Comparison of ENCODE assay signal across 14 cellular contexts in the genomic region with DNA sequence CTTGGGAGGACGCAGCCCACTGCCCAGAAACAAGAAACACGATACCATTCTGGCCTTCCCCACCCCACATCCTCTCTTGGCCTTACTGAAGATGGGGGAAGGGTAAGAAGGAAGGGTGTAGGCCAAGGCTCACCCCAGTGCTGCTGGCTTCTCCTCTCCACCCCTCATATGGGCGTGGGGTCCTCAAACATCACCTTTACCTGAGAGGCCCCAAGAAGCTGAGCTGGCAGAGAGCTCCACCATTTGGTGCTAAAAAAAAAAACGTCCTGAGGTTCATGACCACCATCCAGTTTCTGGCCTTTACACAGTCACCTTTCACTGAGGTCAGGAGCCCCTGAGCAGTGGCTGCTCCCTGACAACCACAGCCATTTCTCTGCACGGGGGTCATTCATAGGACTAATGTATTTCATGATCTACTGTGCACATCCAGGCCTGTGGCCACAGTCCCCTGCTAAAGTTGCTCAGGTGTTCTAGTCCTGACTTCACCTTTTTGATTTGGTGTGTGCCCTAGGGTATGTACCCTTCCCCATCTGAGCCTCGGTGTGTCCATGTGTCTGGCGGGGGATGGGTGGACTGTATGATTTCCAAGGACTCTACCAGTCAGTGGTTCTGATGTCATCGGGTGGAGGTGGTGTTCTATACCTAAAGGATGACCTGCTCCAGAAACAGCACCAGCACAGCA. TPM values are rescaled to one million over a fixed set of nuclear protein-coding genes. Genes with fewer than 3 reads are reported as not detected.
DNase-seq lines count a peak whose midpoint lies in the region; ATAC-seq and TF ChIP-seq lines count a peak whose summit lies in the region.
"Had no signal": no experiment of that assay in that cellular context is flagged by ENCODE, and none has a peak within 500 bp of the region (broad histone marks: within the 10 kb centered on the region; RNA-seq: fewer than 3 reads in every experiment).

No MANE protein-coding gene starts in this region.

- H3K36me3 Mint-ChIP-seq in activated T-cell treated with anti-CD3 and anti-CD28 coated beads, Interleukin-2, amount 50 U/mL, for 72 hours (ENCODE audit: insufficient read depth in 2 of 2): peaks cover 10 to 15% of the 10 kb centered on the region in 2 donors

- H3K4me3 ChIP-seq in effector memory CD4-positive, alpha-beta T cell (ENCODE audit: insufficient read depth, low read depth, low read length, poor library complexity, severe bottlenecking): no peak overlapping the region
- H3K4me3 ChIP-seq: esophagus muscularis mucosa, pancreas, uterus had no signal

- H3K27ac ChIP-seq in effector memory CD4-positive, alpha-beta T cell (ENCODE audit: insufficient read depth, low read length, poor library complexity, severe bottlenecking): peak overlapping the region; percentile 39
- H3K27ac ChIP-seq: esophagus muscularis mucosa, pancreas, uterus, WERI-Rb-1 had no signal

- H3K4me3 Mint-ChIP-seq in activated T-cell treated with anti-CD3 and anti-CD28 coated beads, Interleukin-2, amount 50 U/mL, for 72 hours: no peak overlapping the region

- peaks cover under 1% of the 10 kb centered on the region for H3K4me1 ChIP-seq in effector memory CD4-positive, alpha-beta T cell (ENCODE audit: control insufficient read depth, insufficient read depth, low read length, poor library complexity, severe bottlenecking)
- H3K4me1 ChIP-seq: pancreas, uterus had no signal

- H3K9me3 ChIP-seq in effector memory CD4-positive, alpha-beta T cell (ENCODE audit: control insufficient read depth, low read length): no peaks in the 10 kb centered on the region
- H3K9me3 ChIP-seq: esophagus muscularis mucosa, pancreas, uterus had no signal

- H3K9me3 Mint-ChIP-seq in activated T-cell treated with anti-CD3 and anti-CD28 coated beads, Interleukin-2, amount 50 U/mL, for 72 hours: no peaks in the 10 kb centered on the region

- H3K27me3 Mint-ChIP-seq in activated T-cell treated with anti-CD3 and anti-CD28 coated beads, Interleukin-2, amount 50 U/mL, for 72 hours (ENCODE audit: low read depth): no peaks in the 10 kb centered on the region

- no peaks in the 10 kb centered on the region for H3K27me3 ChIP-seq in effector memory CD4-positive, alpha-beta T cell (replicated peaks; ENCODE audit: control insufficient read depth, insufficient read depth, low read length, poor library complexity, severe bottlenecking)
- H3K27me3 ChIP-seq: esophagus muscularis mucosa, pancreas, uterus had no signal

- no peak for ATAC-seq in activated T-cell treated with anti-CD3 and anti-CD28 coated beads, Interleukin-2, amount 50 U/mL, for 72 hours (replicated peaks in 1 of 2)
- peak; percentile 10 for ATAC-seq in stimulated activated naive CD8-positive, alpha-beta T cell treated with anti-CD3 and anti-CD28 coated beads, Interleukin-15, Interleukin-2, amounts not matched to agents 100 U/mL and 50 U/mL, for 24 hours
- ATAC-seq in HG03439 (IDR thresholded peaks at IDR 0.05; ENCODE audit: unreplicated experiment): no peak
- ATAC-seq in GM19328 (IDR thresholded peaks at IDR 0.05; ENCODE audit: unreplicated experiment): no peak
- no peak for ATAC-seq in GM21423 (IDR thresholded peaks at IDR 0.05; ENCODE audit: unreplicated experiment)

- H3K4me1 Mint-ChIP-seq in activated T-cell treated with anti-CD3 and anti-CD28 coated beads, Interleukin-2, amount 50 U/mL, for 72 hours (ENCODE audit: low read depth): peaks cover 37% of the 10 kb centered on the region

- peaks cover 36% of the 10 kb centered on the region for H3K36me3 ChIP-seq in effector memory CD4-positive, alpha-beta T cell (ENCODE audit: control insufficient read depth, insufficient read depth, low read length)
- H3K36me3 ChIP-seq: uterus had no signal

- DNase-seq in activated T-cell treated with anti-CD3 and anti-CD28 coated beads, Interleukin-2, amount 50 U/mL, for 72 hours: no peak
- DNase-seq in activated T-cell treated with anti-CD3 and anti-CD28 coated beads for 4 hours: no peak
- DNase-seq in effector memory CD4-positive, alpha-beta T cell: no peak
- no peak for DNase-seq in stimulated activated naive CD8-positive, alpha-beta T cell treated with anti-CD3 and anti-CD28 coated beads, Interleukin-15, Interleukin-2, amounts not matched to agents 100 U/mL and 50 U/mL, for 24 hours
- DNase-seq: NCI-H1092, NCI-H446, uterus had no signal

- peak overlapping the region; percentile 90 for H3K27ac Mint-ChIP-seq in activated T-cell treated with anti-CD3 and anti-CD28 coated beads, Interleukin-2, amount 50 U/mL, for 72 hours

TF ChIP-seq in PFSK-1, 5 proteins besides CTCF, POLR2A, EP300 and RAD21:
- no peak for TF ChIP-seq TAF1 (IDR thresholded peaks at IDR 0.05; ENCODE audit: borderline replicate concordance, insufficient read depth, low read length)
- peak; percentile 39; the same call in 1 of the 2 replicates for TF ChIP-seq POLR2AphosphoS5 (IDR thresholded peaks at IDR 0.05; ENCODE audit: low read depth, low read length)
- TF ChIP-seq FOXP2 (optimal IDR thresholded peaks at IDR 0.05; ENCODE audit: borderline replicate concordance, extremely low read depth, extremely low read length, insufficient read depth): no peak
- TF ChIP-seq REST (IDR thresholded peaks at IDR 0.05; ENCODE audit: insufficient read depth in 1 of 2, low read depth in 2 of 2, low read length in 2 of 2): no peak

RNA-seq across cellular contexts. Expression of gene RHOG, which starts 15.1 kb away (rescaled TPM):
- 100 to 1,000 TPM; 196 to 215 TPM for total RNA-seq in activated T-cell treated with anti-CD3 and anti-CD28 coated beads, Interleukin-2, amount 50 U/mL, for 72 hours
- polyA plus RNA-seq in PFSK-1 (2012; ENCODE audit: insufficient read length, low read depth): 135 TPM

RNA-seq across cellular contexts. Expression of gene PGAP2, which starts 17.3 kb away (rescaled TPM):
- total RNA-seq in activated T-cell treated with anti-CD3 and anti-CD28 coated beads, Interleukin-2, amount 50 U/mL, for 72 hours: 10 to 100 TPM; 37.6 to 45.9 TPM
- polyA plus RNA-seq in PFSK-1 (2012; ENCODE audit: insufficient read length, low read depth): 32.1 TPM

RNA-seq across cellular contexts. Expression of gene NUP98, which starts 28.3 kb away (rescaled TPM):
- 100 to 1,000 TPM; 141 to 149 TPM for total RNA-seq in activated T-cell treated with anti-CD3 and anti-CD28 coated beads, Interleukin-2, amount 50 U/mL, for 72 hours
- polyA plus RNA-seq in PFSK-1 (2012; ENCODE audit: insufficient read length, low read depth): 72.0 TPM

RNA-seq across cellular contexts. Expression of gene STIM1, which starts 29.9 kb away (rescaled TPM):
- total RNA-seq in activated T-cell treated with anti-CD3 and anti-CD28 coated beads, Interleukin-2, amount 50 U/mL, for 72 hours: 100 to 1,000 TPM; 129 to 157 TPM
- 27.2 TPM for polyA plus RNA-seq in PFSK-1 (2012; ENCODE audit: insufficient read length, low read depth)
